ENCODE assay signal across 8 cellular contexts in the genomic region with DNA sequence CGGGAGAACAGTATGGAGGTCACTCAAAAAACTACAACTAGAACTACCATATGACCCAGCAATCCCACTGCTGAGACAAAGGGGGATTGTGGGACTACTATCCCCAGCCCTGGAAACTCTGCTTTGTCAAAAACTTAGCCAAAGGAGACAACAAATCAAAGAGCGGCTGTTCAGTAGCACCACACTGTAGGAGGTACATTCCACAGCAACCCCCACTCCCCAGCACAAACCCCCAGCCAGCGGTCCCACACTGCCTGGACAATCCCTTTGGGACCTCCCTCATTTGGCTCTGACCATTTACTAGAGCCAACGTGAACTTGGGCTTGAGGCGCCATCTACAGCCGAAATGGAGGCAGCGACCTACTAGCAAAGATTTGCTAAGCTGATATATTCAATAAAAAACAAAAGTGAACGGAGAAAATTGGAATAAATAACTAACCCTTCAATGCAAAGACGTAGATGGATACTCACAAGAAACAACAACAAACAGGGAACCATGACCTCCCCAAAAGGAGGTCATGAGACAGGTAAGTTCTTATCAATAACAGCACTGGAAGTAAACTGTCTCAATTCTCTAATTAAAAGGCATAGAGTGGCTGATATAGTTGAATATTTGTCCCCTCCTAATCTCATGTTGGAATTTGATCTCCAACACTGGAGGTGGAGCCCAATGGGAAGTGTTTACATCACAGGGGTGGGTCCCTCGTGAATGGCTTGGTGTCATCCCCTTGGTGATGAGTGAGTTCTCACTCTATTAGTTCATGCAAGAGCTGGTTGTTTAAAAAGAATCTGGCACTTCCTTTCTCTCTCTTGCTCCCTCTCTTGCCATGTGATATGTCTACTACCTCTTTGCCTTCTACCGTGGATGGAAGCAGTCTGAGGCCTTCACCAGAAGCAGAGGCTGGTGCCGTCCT.
DNase-seq lines count a peak whose midpoint lies in the region; ATAC-seq and TF ChIP-seq lines count a peak whose summit lies in the region.

No MANE protein-coding gene starts in this region.

- no peaks in the 10 kb centered on the region for H3K9me3 ChIP-seq in RWPE2 (ENCODE audit: severe bottlenecking)
- no peaks in the 10 kb centered on the region for H3K9me3 ChIP-seq in esophagus squamous epithelium

- H3K4me1 Mint-ChIP-seq in osteocyte (ENCODE audit: unreplicated experiment): peaks cover 11% of the 10 kb centered on the region

- H3K27me3 Mint-ChIP-seq in osteocyte (ENCODE audit: unreplicated experiment): no peaks in the 10 kb centered on the region

- peaks cover 1% of the 10 kb centered on the region for H3K36me3 Mint-ChIP-seq in osteocyte (ENCODE audit: unreplicated experiment)

- no peaks in the 10 kb centered on the region for H3K9me3 Mint-ChIP-seq in osteocyte (ENCODE audit: unreplicated experiment)

- intact Hi-C loops in esophagus squamous epithelium (cut with DNase I): no loop called here

- peak overlapping the region; percentile 42 for H3K27ac Mint-ChIP-seq in osteocyte (ENCODE audit: unreplicated experiment)

- H3K27me3 ChIP-seq in RWPE2 (ENCODE audit: insufficient read depth, poor library complexity, severe bottlenecking) (no peaks in the 10 kb centered on the region), esophagus squamous epithelium (no peaks in the 10 kb centered on the region)

- H3K4me3 ChIP-seq in RWPE2 (ENCODE audit: severe bottlenecking): no peak overlapping the region
- no peak overlapping the region for H3K4me3 ChIP-seq in esophagus squamous epithelium

- in situ Hi-C loops in KBM-7 (cut with MboI; ENCODE audit: low pct_unique_long_range_greater_than_20kb, low sequenced_read_pairs): no loop called here

- TF ChIP-seq CTCF in RWPE2 (IDR thresholded peaks at IDR 0.05; ENCODE audit: poor library complexity, severe bottlenecking) (peak; percentile 89), esophagus squamous epithelium (IDR thresholded peaks at IDR 0.05) (peak in 4 of 6 experiments; percentile 13 to 60 (median 46)), osteocyte (IDR thresholded peaks at IDR 0.05) (peak; percentile 90)

- H3K36me3 ChIP-seq in RWPE2 (ENCODE audit: low read depth) (no peaks in the 10 kb centered on the region), esophagus squamous epithelium (no peaks in the 10 kb centered on the region)

- WGBS in esophagus squamous epithelium, 2 donors: 30 to 48% methylated on average over 12 of the region's 12 CpGs

- H3K27ac ChIP-seq in RWPE2 (ENCODE audit: poor library complexity, severe bottlenecking): peak overlapping the region; percentile 15
- H3K27ac ChIP-seq in esophagus squamous epithelium: no peak overlapping the region

- no peak for TF ChIP-seq POLR2A in esophagus squamous epithelium (IDR thresholded peaks at IDR 0.05)

- peak in 2 of 3 donors; percentile 1 to 9 for DNase-seq in stimulated activated CD4-positive, alpha-beta T cell treated with anti-CD3 and anti-CD28 coated beads, Interleukin-12 subunit alpha, Interleukin-12 subunit beta, amount 100 ng/mL, for 48 hours (ENCODE audit: low read depth in 2 of 3, low spot score in 1 of 3)
- no peak for DNase-seq in stimulated activated CD4-positive, alpha-beta T cell treated with anti-CD3 and anti-CD28 coated beads, Interleukin-4, amount 100 ng/mL, for 4 hours
- DNase-seq in KBM-7 (peak; percentile 27), RWPE2 (ENCODE audit: low spot score) (no peak), esophagus squamous epithelium (lab: John Stamatoyannopoulos, UW) (no peak), osteocyte (ENCODE audit: extremely low spot score, unreplicated experiment) (no peak)

- peak; percentile 85 for ATAC-seq in RWPE2 (ENCODE audit: low read depth)
- no peak for ATAC-seq in HG03175 (IDR thresholded peaks at IDR 0.05; ENCODE audit: unreplicated experiment)
- ATAC-seq in GM18520 (IDR thresholded peaks at IDR 0.05; ENCODE audit: unreplicated experiment): no peak

- peaks cover 14% of the 10 kb centered on the region for H3K4me1 ChIP-seq in RWPE2 (ENCODE audit: insufficient read depth, poor library complexity, severe bottlenecking)
- no peaks in the 10 kb centered on the region for H3K4me1 ChIP-seq in esophagus squamous epithelium

- peak overlapping the region; percentile 33 for H3K4me3 Mint-ChIP-seq in osteocyte (ENCODE audit: unreplicated experiment)

Comparison
In these comparisons a context has a peak if more than half of its experiments do, and no peak if none do; other contexts are left out.
1. DNase-seq: peak in stimulated activated CD4-positive, alpha-beta T cell treated with anti-CD3 and anti-CD28 coated beads, Interleukin-12 subunit alpha, Interleukin-12 subunit beta, amount 100 ng/mL, for 48 hours (2 of 3) and KBM-7 (single experiment); none in stimulated activated CD4-positive, alpha-beta T cell treated with anti-CD3 and anti-CD28 coated beads, Interleukin-4, amount 100 ng/mL, for 4 hours (0 of 2), RWPE2 (single experiment), esophagus squamous epithelium (single experiment) and osteocyte (single experiment).
2. Peak in every context shown above with its lines, with median percentiles within 50 percentile points of each other: CTCF ChIP-seq.